In the genomic region with DNA sequence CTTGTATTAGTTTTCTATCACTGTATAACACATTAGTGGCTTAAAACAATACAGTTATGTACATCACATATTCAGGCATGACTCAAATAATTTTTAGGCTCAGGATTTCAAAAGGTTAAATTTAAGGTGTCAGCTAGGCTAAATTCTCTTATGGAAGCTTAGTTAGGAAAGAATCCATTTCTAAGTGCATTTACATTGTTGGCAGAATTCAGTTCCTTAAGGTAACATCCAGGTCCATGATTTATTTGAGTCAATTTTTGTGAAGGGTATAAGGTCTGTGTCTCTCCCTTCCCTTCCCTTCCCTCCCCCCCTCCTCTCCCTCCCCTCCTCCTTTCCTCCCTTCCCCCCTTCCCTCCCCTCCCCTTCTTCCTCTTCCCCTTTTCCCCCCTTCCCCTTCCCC, we compare ENCODE assay signal across 27 cellular contexts.
"Had no signal": no experiment of that assay in that cellular context is flagged by ENCODE, and none has a peak within 500 bp of the region (broad histone marks: within the 10 kb centered on the region; RNA-seq: fewer than 3 reads in every experiment).

No MANE protein-coding gene starts in this region.

- ATAC-seq: stimulated activated effector memory CD8-positive, alpha-beta T cell treated with anti-CD3 and anti-CD28 coated beads, Interleukin-12 subunit alpha, Interleukin-12 subunit beta, amount 100 ng/mL, for 72 hours; stimulated activated memory B cell treated with anti-CD40 and anti-IgM and Interleukin-4, amounts not matched to agents 10 μg/mL and 1 μg/mL and 100 μg/mL, for 72 hours; stimulated activated naive B cell treated with anti-CD40 and anti-IgM and Interleukin-4, amounts not matched to agents 10 μg/mL and 1 μg/mL and 100 μg/mL, for 72 hours; stimulated activated naive CD8-positive, alpha-beta T cell treated with anti-CD3 and anti-CD28 coated beads, Interleukin-15, amount 100 ng/mL, for 72 hours; stimulated activated naive CD8-positive, alpha-beta T cell treated with anti-CD3 and anti-CD28 coated beads, Interleukin-15, Interleukin-2, amounts not matched to agents 100 U/mL and 50 U/mL, for 24 hours; upper lobe of right lung had no signal

- H3K9me3 ChIP-seq: testis, thoracic aorta, thyroid gland, uterus, vagina had no signal

- H3K4me1 ChIP-seq: stomach, suprapubic skin, testis, thyroid gland, tibial artery, tibial nerve, transverse colon, upper lobe of left lung, upper lobe of right lung, uterus, vagina had no signal

- H3K27ac ChIP-seq: stomach, suprapubic skin, testis, thoracic aorta, thyroid gland, tibial artery, tibial nerve, transverse colon, upper lobe of left lung, upper lobe of right lung, uterus, vagina had no signal

- H3K36me3 ChIP-seq: stomach, suprapubic skin, thoracic aorta, thyroid gland, tibial artery, tibial nerve, transverse colon, upper lobe of left lung, upper lobe of right lung, uterus, vagina had no signal

- DNase-seq: stimulated activated CD4-positive, alpha-beta T cell treated with anti-CD3 and anti-CD28 coated beads, Interleukin-2, amount 100 ng/mL, for 48 hours; stimulated activated CD4-positive, alpha-beta T cell treated with anti-CD3 and anti-CD28 coated beads, Interleukin-4, amount 100 ng/mL, for 1 hour; stimulated activated CD4-positive, alpha-beta T cell treated with anti-CD3 and anti-CD28 coated beads, Interleukin-4, amount 100 ng/mL, for 24 hours; stimulated activated CD4-positive, alpha-beta T cell treated with anti-CD3 and anti-CD28 coated beads, Interleukin-4, amount 100 ng/mL, for 4 hours; stimulated activated CD8-positive, alpha-beta memory T cell treated with anti-CD3 and anti-CD28 coated beads, Interleukin-4, amount 100 ng/mL, for 48 hours; stimulated activated naive B cell treated with anti-CD40 and anti-IgM and Interleukin-4, amounts not matched to agents 10 μg/mL and 1 μg/mL and 100 μg/mL, for 72 hours; stimulated activated naive CD4-positive, alpha-beta T cell; stimulated activated naive CD4-positive, alpha-beta T cell treated with Interleukin-2 at 50 U/mL for 16 hours; stimulated activated naive CD8-positive, alpha-beta T cell treated with anti-CD3 and anti-CD28 coated beads, Interleukin-15, amount 100 ng/mL, for 72 hours; stimulated activated naive CD8-positive, alpha-beta T cell treated with anti-CD3 and anti-CD28 coated beads, Interleukin-15, Interleukin-2, amounts not matched to agents 100 U/mL and 50 U/mL, for 24 hours; stomach; substantia nigra; testis; thyroid gland; tibial artery; transverse colon; trophoblast cell; upper lobe of left lung; upper lobe of right lung; uterus had no signal

- H3K27me3 ChIP-seq: stomach, suprapubic skin, testis, thyroid gland, tibial artery, tibial nerve, transverse colon, upper lobe of left lung, upper lobe of right lung, uterus, vagina had no signal

- H3K4me3 ChIP-seq: stomach, suprapubic skin, testis, thoracic aorta, thyroid gland, tibial artery, tibial nerve, transverse colon, upper lobe of left lung, upper lobe of right lung, uterus, vagina had no signal

- FAIRE-seq: urothelium cell line had no signal
